ENCODE assay signal across 9 cellular contexts in genomic region chr2:176189666-176190641, GRCh38. TPM values are rescaled to one million over a fixed set of nuclear protein-coding genes. Genes with fewer than 3 reads are reported as not detected.
DNase-seq lines count a peak whose midpoint lies in the region; ATAC-seq and TF ChIP-seq lines count a peak whose summit lies in the region.
"Had no signal": no experiment of that assay in that cellular context is flagged by ENCODE, and none has a peak within 500 bp of the region (broad histone marks: within the 10 kb centered on the region; RNA-seq: fewer than 3 reads in every experiment).

No MANE protein-coding gene starts in this region.

- no peaks in the 10 kb centered on the region for H3K9me3 ChIP-seq in HAP-1
- H3K9me3 ChIP-seq: neutrophil had no signal

- H3K27ac Mint-ChIP-seq in IgD-negative memory B cell: peak overlapping the region in 1 of 3 donors; percentile 86
- H3K27ac Mint-ChIP-seq in natural killer cell: no peak overlapping the region

- H3K4me1 Mint-ChIP-seq in IgD-negative memory B cell (peaks cover 1 to 16% (median 15%) of the 10 kb centered on the region in 3 donors), natural killer cell (peaks cover 13 to 16% of the 10 kb centered on the region in 2 donors)

- H3K36me3 Mint-ChIP-seq in IgD-negative memory B cell (no peaks in the 10 kb centered on the region), natural killer cell (peaks cover 8% of the 10 kb centered on the region)

- peaks cover 13% of the 10 kb centered on the region for H3K27me3 ChIP-seq in HAP-1 (ENCODE audit: low read depth)

- H3K27me3 Mint-ChIP-seq in IgD-negative memory B cell (peaks cover 58% of the 10 kb centered on the region), natural killer cell (ENCODE audit: low read depth in 2 of 2) (peaks cover 60 to 82% of the 10 kb centered on the region in 2 donors)

- ATAC-seq in natural killer cell (no peak), GM19452 (IDR thresholded peaks at IDR 0.05; ENCODE audit: unreplicated experiment) (no peak), SK-N-SH treated with all-trans-retinoic acid at 6 μM for 48 hours (no peak)

- no peak for DNase-seq in AG09309 (ENCODE audit: low read depth)
- peak; percentile 54 for DNase-seq in ecto neural progenitor cell (ENCODE audit: low spot score)
- DNase-seq in natural killer cell: no peak
- no peak for DNase-seq in activated gamma-delta T cell (lab: John Stamatoyannopoulos, UW)
- no peak for DNase-seq in HAP-1 (ENCODE audit: low spot score in 2 of 2)

- in situ Hi-C loops in HAP-1 (cut with MboI; ENCODE audit: low sequenced_read_pairs): no loop called here

- intact Hi-C loops in natural killer cell (cut with micrococcal nuclease): no loop called here

- H3K9me3 Mint-ChIP-seq in IgD-negative memory B cell (no peaks in the 10 kb centered on the region), natural killer cell (no peaks in the 10 kb centered on the region)

- H3K36me3 ChIP-seq in HAP-1 (replicated peaks): no peaks in the 10 kb centered on the region
- H3K36me3 ChIP-seq: neutrophil had no signal

- peaks cover 5% of the 10 kb centered on the region for H3K4me1 ChIP-seq in HAP-1

- H3K4me3 Mint-ChIP-seq in IgD-negative memory B cell (peak overlapping the region; percentile 46 to 86 (median 78)), natural killer cell (peak overlapping the region; percentile 72)

- TF ChIP-seq CTCF in AG09309 (IDR thresholded peaks at IDR 0.05; ENCODE audit: control insufficient read depth, insufficient read depth, low read depth, low read length, missing control alignments): no peak
- no peak for TF ChIP-seq CTCF in natural killer cell (IDR thresholded peaks at IDR 0.05)

- H3K4me3 ChIP-seq in AG09309 (ENCODE audit: control insufficient read depth, low read depth, low read length) (peak overlapping the region; percentile 3), HAP-1 (no peak overlapping the region)

TF ChIP-seq in SK-N-SH treated with all-trans-retinoic acid at 6 μM for 48 hours, 23 proteins besides CTCF, POLR2A, EP300 and RAD21:
- TF ChIP-seq POU6F1 (CRISPR knock-in tag; IDR thresholded peaks at IDR 0.05; ENCODE audit: borderline replicate concordance, low read depth) (no peak), ARNTL (CRISPR knock-in tag; IDR thresholded peaks at IDR 0.05; ENCODE audit: borderline replicate concordance, low read depth) (no peak), PATZ1 (CRISPR knock-in tag; IDR thresholded peaks at IDR 0.05; ENCODE audit: borderline replicate concordance) (no peak), RARB (CRISPR knock-in tag; IDR thresholded peaks at IDR 0.05) (no peak), ZNF565 (CRISPR knock-in tag; conservative IDR thresholded peaks at IDR 0.05; ENCODE audit: low read depth) (no peak), CSDC2 (CRISPR knock-in tag; IDR thresholded peaks at IDR 0.05) (no peak), TCF4 (CRISPR knock-in tag; IDR thresholded peaks at IDR 0.05; ENCODE audit: borderline replicate concordance) (no peak), PPARA (CRISPR knock-in tag; IDR thresholded peaks at IDR 0.05; ENCODE audit: borderline replicate concordance) (no peak), GLIS3 (CRISPR knock-in tag; IDR thresholded peaks at IDR 0.05) (no peak), ESRRG (CRISPR knock-in tag; IDR thresholded peaks at IDR 0.05) (no peak), CSRNP3 (CRISPR knock-in tag; IDR thresholded peaks at IDR 0.05) (no peak), SNAI2 (CRISPR knock-in tag; IDR thresholded peaks at IDR 0.05) (no peak), ZNF70 (CRISPR knock-in tag; IDR thresholded peaks at IDR 0.05) (no peak), OSR1 (CRISPR knock-in tag; IDR thresholded peaks at IDR 0.05) (no peak), BACH2 (CRISPR knock-in tag; IDR thresholded peaks at IDR 0.05; ENCODE audit: borderline replicate concordance) (no peak)

RNA-seq across cellular contexts. Expression of gene HOXD1, which starts 1.5 kb away (rescaled TPM):
- polyA plus RNA-seq in IgD-negative memory B cell: not detected
- total RNA-seq in natural killer cell: under 1 TPM in 1 of 3 donors, not detected in 2; 0.12 TPM

RNA-seq across cellular contexts. Expression of gene HOXD3, which starts 32.8 kb away (rescaled TPM):
- polyA plus RNA-seq in IgD-negative memory B cell: not detected
- not detected for total RNA-seq in natural killer cell

RNA-seq across cellular contexts. Expression of gene HOXD4, which starts 38.6 kb away (rescaled TPM):
- not detected for polyA plus RNA-seq in IgD-negative memory B cell
- not detected for total RNA-seq in natural killer cell
